1 cellular context compared by ENCODE assay signal in the genomic region with DNA sequence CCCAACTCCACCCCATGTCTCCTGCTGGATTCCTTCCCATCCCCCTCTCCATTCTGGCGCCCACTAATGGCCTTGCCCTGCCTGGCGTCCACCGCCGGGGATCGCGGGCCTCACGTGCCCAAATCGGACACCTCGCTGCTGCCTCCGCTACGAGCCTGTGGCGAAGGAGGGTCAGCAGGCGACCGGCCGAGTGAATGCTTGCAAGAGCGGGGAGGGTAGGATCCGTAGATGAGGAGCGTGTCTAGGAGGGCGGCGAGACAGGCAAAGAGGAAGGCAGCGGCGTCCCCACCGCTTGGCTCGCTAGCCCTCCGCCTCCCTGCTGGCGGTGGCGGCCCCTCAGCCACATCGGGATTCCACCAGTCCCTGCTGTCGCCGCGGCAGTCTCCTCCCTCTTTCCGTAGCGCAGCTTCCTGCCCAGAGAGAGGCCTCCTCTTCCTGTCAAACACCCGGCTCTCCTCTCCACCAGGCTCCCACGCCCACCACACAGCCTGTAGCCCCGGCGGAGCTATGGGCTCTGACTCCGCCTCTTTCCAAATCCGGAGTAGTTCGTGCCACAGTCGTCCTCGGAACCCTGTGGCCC.
TF ChIP-seq lines count a peak whose summit lies in the region.

A gene (minus strand): TSS at position 387 of the 580 bp plus-strand sequence.

TF ChIP-seq in neural cell, 6 proteins besides CTCF, POLR2A, EP300 and RAD21:
- TF ChIP-seq POLR2AphosphoS5 (IDR thresholded peaks at IDR 0.05) (peak; percentile 72), EZH2 (IDR thresholded peaks at IDR 0.05; ENCODE audit: borderline replicate concordance, insufficient read depth, low read length, poor library complexity, severe bottlenecking) (no peak), SMC3 (conservative IDR thresholded peaks at IDR 0.05; ENCODE audit: poor library complexity) (no peak), TAF1 (IDR thresholded peaks at IDR 0.05; ENCODE audit: low read depth) (no peak), MXI1 (conservative IDR thresholded peaks at IDR 0.05; ENCODE audit: poor library complexity, severe bottlenecking) (peak; percentile 65)
- TF ChIP-seq, protein P1, sequence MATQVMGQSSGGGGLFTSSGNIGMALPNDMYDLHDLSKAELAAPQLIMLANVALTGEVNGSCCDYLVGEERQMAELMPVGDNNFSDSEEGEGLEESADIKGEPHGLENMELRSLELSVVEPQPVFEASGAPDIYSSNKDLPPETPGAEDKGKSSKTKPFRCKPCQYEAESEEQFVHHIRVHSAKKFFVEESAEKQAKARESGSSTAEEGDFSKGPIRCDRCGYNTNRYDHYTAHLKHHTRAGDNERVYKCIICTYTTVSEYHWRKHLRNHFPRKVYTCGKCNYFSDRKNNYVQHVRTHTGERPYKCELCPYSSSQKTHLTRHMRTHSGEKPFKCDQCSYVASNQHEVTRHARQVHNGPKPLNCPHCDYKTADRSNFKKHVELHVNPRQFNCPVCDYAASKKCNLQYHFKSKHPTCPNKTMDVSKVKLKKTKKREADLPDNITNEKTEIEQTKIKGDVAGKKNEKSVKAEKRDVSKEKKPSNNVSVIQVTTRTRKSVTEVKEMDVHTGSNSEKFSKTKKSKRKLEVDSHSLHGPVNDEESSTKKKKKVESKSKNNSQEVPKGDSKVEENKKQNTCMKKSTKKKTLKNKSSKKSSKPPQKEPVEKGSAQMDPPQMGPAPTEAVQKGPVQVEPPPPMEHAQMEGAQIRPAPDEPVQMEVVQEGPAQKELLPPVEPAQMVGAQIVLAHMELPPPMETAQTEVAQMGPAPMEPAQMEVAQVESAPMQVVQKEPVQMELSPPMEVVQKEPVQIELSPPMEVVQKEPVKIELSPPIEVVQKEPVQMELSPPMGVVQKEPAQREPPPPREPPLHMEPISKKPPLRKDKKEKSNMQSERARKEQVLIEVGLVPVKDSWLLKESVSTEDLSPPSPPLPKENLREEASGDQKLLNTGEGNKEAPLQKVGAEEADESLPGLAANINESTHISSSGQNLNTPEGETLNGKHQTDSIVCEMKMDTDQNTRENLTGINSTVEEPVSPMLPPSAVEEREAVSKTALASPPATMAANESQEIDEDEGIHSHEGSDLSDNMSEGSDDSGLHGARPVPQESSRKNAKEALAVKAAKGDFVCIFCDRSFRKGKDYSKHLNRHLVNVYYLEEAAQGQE (IDR thresholded peaks at IDR 0.05; ENCODE audit: borderline replicate concordance): no peak
